11 cellular contexts compared by ENCODE assay signal in genomic region chr18:45802814-45803492, GRCh38. TPM values are rescaled to one million over a fixed set of nuclear protein-coding genes. Genes with fewer than 3 reads are reported as not detected.
DNase-seq lines count a peak whose midpoint lies in the region; ATAC-seq and TF ChIP-seq lines count a peak whose summit lies in the region.
"Had no signal": no experiment of that assay in that cellular context is flagged by ENCODE, and none has a peak within 500 bp of the region (broad histone marks: within the 10 kb centered on the region; RNA-seq: fewer than 3 reads in every experiment).

No MANE protein-coding gene starts in this region.

- DNase-seq in stimulated activated CD4-positive, alpha-beta T cell treated with anti-CD3 and anti-CD28 coated beads, Interleukin-12 subunit alpha, Interleukin-12 subunit beta, amount 100 ng/mL, for 48 hours (ENCODE audit: low read depth in 2 of 3, low spot score in 1 of 3) = peak in 2 of 3 donors; percentile 13 to 17
- no peak for DNase-seq in stimulated activated CD4-positive, alpha-beta T cell treated with anti-CD3 and anti-CD28 coated beads, Interleukin-4, amount 100 ng/mL, for 24 hours
- DNase-seq in T1000 (lab: John Stamatoyannopoulos, UW) (peak; percentile 42), foreskin keratinocyte (peak; percentile 97), aorta (no peak), NCI-H748 treated with DMSO at 0.1 percent for 48 hours (lab: John Stamatoyannopoulos, UW) (no peak)
- DNase-seq: central memory CD4-positive, alpha-beta T cell had no signal

- peaks cover 49% of the 10 kb centered on the region for H3K4me1 ChIP-seq in foreskin keratinocyte
- peaks cover 0 to 6% of the 10 kb centered on the region in 2 donors for H3K4me1 ChIP-seq in aorta (ENCODE audit: control insufficient read depth in 1 of 2, insufficient read depth in 2 of 2, low read length in 2 of 2)

- H3K27me3 ChIP-seq in foreskin keratinocyte (no peaks in the 10 kb centered on the region), aorta (ENCODE audit: control insufficient read depth in 1 of 2, insufficient read depth in 2 of 2, low read length in 1 of 2) (no peaks in the 10 kb centered on the region)

- no peaks in the 10 kb centered on the region for H3K36me3 ChIP-seq in aorta (ENCODE audit: control insufficient read depth in 1 of 2, insufficient read depth in 2 of 2, low read length in 1 of 2)

- H3K9me3 ChIP-seq in aorta (ENCODE audit: control insufficient read depth, low read length) = no peaks in the 10 kb centered on the region

- intact Hi-C loops in aorta (cut with DNase I) = loop anchor here in 1 of 2 donors (5.0 kb wide), 1 partner anchor 56 kb away; no protein-coding TSS in a partner anchor

- TF ChIP-seq CTCF in foreskin keratinocyte (conservative IDR thresholded peaks at IDR 0.05) = no peak

- H3K4me3 ChIP-seq in aorta (ENCODE audit: low read length in 2 of 2) = no peak overlapping the region

- H3K27ac ChIP-seq in foreskin keratinocyte = peak overlapping the region; percentile 63
- peak overlapping the region in 1 of 2 donors; percentile 71 for H3K27ac ChIP-seq in aorta (ENCODE audit: low read depth in 1 of 2, low read length in 2 of 2)
- H3K27ac ChIP-seq: KMS-11 had no signal

- ATAC-seq in foreskin keratinocyte = peak; percentile 94
- ATAC-seq in aorta (ENCODE audit: low FRiP score) = peak; percentile 63
- no peak for ATAC-seq in GM21737 (IDR thresholded peaks at IDR 0.05; ENCODE audit: unreplicated experiment)
- ATAC-seq in GM21576 (IDR thresholded peaks at IDR 0.05; ENCODE audit: unreplicated experiment) = no peak

- WGBS in aorta, 2 donors = 4 to 6% methylated on average over 2 of the region's 2 CpGs

RNA-seq across cellular contexts. Expression of gene SIGLEC15, which starts 22.5 kb away (rescaled TPM):
- total RNA-seq in foreskin keratinocyte (0.18 and 0.20 TPM in 2 replicates), aorta (1 to 10 TPM in 1 of 2 donors, under 1 TPM in 1; 0.91 to 1.2 TPM)
- polyA plus RNA-seq in foreskin keratinocyte (0.10 and 0.22 TPM in 2 replicates), aorta (under 1 TPM in 1 of 2 donors, not detected in 1; 0.33 TPM)
- total RNA-seq: T-helper 1 cell treated with Interleukin-12 subunit alpha and Interleukin-12 subunit beta and Interleukin-4 antibody, amounts not matched to agents 30 ng/mL and 1 ng/mL, for 36 hours had no signal

Comparison
In these comparisons a context has a peak if more than half of its experiments do, and no peak if none do; other contexts are left out.
1. DNase-seq: peak in stimulated activated CD4-positive, alpha-beta T cell treated with anti-CD3 and anti-CD28 coated beads, Interleukin-12 subunit alpha, Interleukin-12 subunit beta, amount 100 ng/mL, for 48 hours (2 of 3), T1000 (single experiment) and foreskin keratinocyte (2 of 2); none in stimulated activated CD4-positive, alpha-beta T cell treated with anti-CD3 and anti-CD28 coated beads, Interleukin-4, amount 100 ng/mL, for 24 hours (single experiment), aorta (0 of 2) and NCI-H748 treated with DMSO at 0.1 percent for 48 hours (single experiment).
2. ATAC-seq: peak in foreskin keratinocyte (single experiment) and aorta (single experiment); none in GM21737 (single experiment) and GM21576 (single experiment).